In genomic region chr22:35521358-35522264, GRCh38 we compare ENCODE assay signal across 1 cellular context.
TF ChIP-seq lines count a peak whose summit lies in the region.

No MANE protein-coding gene starts in this region.

TF ChIP-seq in WTC11, 78 proteins besides CTCF, POLR2A, EP300 and RAD21 (continued from another document):
- TF ChIP-seq MYBL2 (CRISPR knock-in tag; IDR thresholded peaks at IDR 0.05) (no peak), STAT6 (CRISPR knock-in tag; conservative IDR thresholded peaks at IDR 0.05; ENCODE audit: low read depth) (no peak), ZNF263 (CRISPR knock-in tag; IDR thresholded peaks at IDR 0.05; ENCODE audit: low read depth) (no peak), USF1 (CRISPR knock-in tag; IDR thresholded peaks at IDR 0.05) (no peak)
